Comparison of ENCODE assay signal across 1 cellular context in genomic region chr17:43393944-43394482, GRCh38.
A peak's percentile ranks its signal among the peaks of the same experiment; 100 is the strongest.
TF ChIP-seq lines count a peak whose summit lies in the region.

No MANE protein-coding gene starts in this region.

TF ChIP-seq in HEK293, 187 proteins besides CTCF, POLR2A, EP300 and RAD21 (continued from another document and continues in another):
- TF ChIP-seq SP7 (tag by site-specific recombination; IDR thresholded peaks at IDR 0.05): 0 out of 2 replicates have a peak, but pooled peaks have one; percentile 28
- TF ChIP-seq ZBTB44 (tag by site-specific recombination; IDR thresholded peaks at IDR 0.05): 0 out of 2 replicates have a peak, but pooled peaks have one; percentile 6
- TF ChIP-seq SALL2 (tag by site-specific recombination; IDR thresholded peaks at IDR 0.05; ENCODE audit: borderline replicate concordance): no peak
- TF ChIP-seq ZNF701 (tag by site-specific recombination; IDR thresholded peaks at IDR 0.05): no peak
- no peak for TF ChIP-seq ZNF747 (tag by site-specific recombination; IDR thresholded peaks at IDR 0.05)
- no peak for TF ChIP-seq ZNF223 (tag by site-specific recombination; IDR thresholded peaks at IDR 0.05)
- peak; percentile 62; the same call in 1 of the 2 replicates for TF ChIP-seq ZNF184 (tag by site-specific recombination; IDR thresholded peaks at IDR 0.05)
- no peak for TF ChIP-seq ZNF433 (tag by site-specific recombination; IDR thresholded peaks at IDR 0.05; ENCODE audit: low read depth)
- peak; percentile 77; the same call in 1 of the 2 replicates for TF ChIP-seq ZSCAN30 (tag by site-specific recombination; IDR thresholded peaks at IDR 0.05)
- no peak for TF ChIP-seq SCRT1 (tag by site-specific recombination; IDR thresholded peaks at IDR 0.05; ENCODE audit: borderline replicate concordance)
- TF ChIP-seq ZNF623 (tag by site-specific recombination; IDR thresholded peaks at IDR 0.05): no peak
- no peak for TF ChIP-seq ZNF18 (tag by site-specific recombination; IDR thresholded peaks at IDR 0.05)
- no peak for TF ChIP-seq ZNF510 (tag by site-specific recombination; IDR thresholded peaks at IDR 0.05; ENCODE audit: insufficient replicate concordance)
- TF ChIP-seq ZNF585B (tag by site-specific recombination; IDR thresholded peaks at IDR 0.05): no peak
- TF ChIP-seq ZNF621 (tag by site-specific recombination; IDR thresholded peaks at IDR 0.05): no peak
- TF ChIP-seq ZNF354C (tag by site-specific recombination; IDR thresholded peaks at IDR 0.05; ENCODE audit: borderline replicate concordance, low read depth): no peak
- no peak for TF ChIP-seq ZNF785 (tag by site-specific recombination; IDR thresholded peaks at IDR 0.05)
- no peak for TF ChIP-seq ZFP3 (tag by site-specific recombination; IDR thresholded peaks at IDR 0.05; ENCODE audit: low read depth)
- no peak for TF ChIP-seq ZNF791 (tag by site-specific recombination; IDR thresholded peaks at IDR 0.05)
- TF ChIP-seq ZNF473 (tag by site-specific recombination; IDR thresholded peaks at IDR 0.05): no peak
- no peak for TF ChIP-seq ZNF37A (tag by site-specific recombination; IDR thresholded peaks at IDR 0.05)
- TF ChIP-seq ZSCAN23 (tag by site-specific recombination; IDR thresholded peaks at IDR 0.05): no peak
- no peak for TF ChIP-seq ATF2 (tag by site-specific recombination; IDR thresholded peaks at IDR 0.05; ENCODE audit: low read depth)
- no peak for TF ChIP-seq GFI1B (tag by site-specific recombination; IDR thresholded peaks at IDR 0.05)
- TF ChIP-seq ELK4 (IDR thresholded peaks at IDR 0.05; ENCODE audit: borderline replicate concordance, low read depth, low read length): no peak
- TF ChIP-seq ZNF514 (tag by site-specific recombination; IDR thresholded peaks at IDR 0.05): no peak
- TF ChIP-seq ZFP69B (tag by site-specific recombination; IDR thresholded peaks at IDR 0.05): no peak
- TF ChIP-seq ZNF555 (tag by site-specific recombination; conservative IDR thresholded peaks at IDR 0.05): no peak
- no peak for TF ChIP-seq ZNF544 (tag by site-specific recombination; IDR thresholded peaks at IDR 0.05)
- peak; percentile 71; the same call in 1 of the 2 replicates for TF ChIP-seq ZNF561 (tag by site-specific recombination; IDR thresholded peaks at IDR 0.05; ENCODE audit: borderline replicate concordance)
- TF ChIP-seq ZNF132 (tag by site-specific recombination; IDR thresholded peaks at IDR 0.05; ENCODE audit: borderline replicate concordance): no peak
- peak; percentile 15; the same call in 1 of the 2 replicates for TF ChIP-seq ZNF341 (tag by site-specific recombination; IDR thresholded peaks at IDR 0.05; ENCODE audit: low read depth)
- no peak for TF ChIP-seq ZNF398 (tag by site-specific recombination; IDR thresholded peaks at IDR 0.05)
- TF ChIP-seq PRDM10 (tag by site-specific recombination; IDR thresholded peaks at IDR 0.05): peak; percentile 85
- TF ChIP-seq ZNF280C (tag by site-specific recombination; IDR thresholded peaks at IDR 0.05): no peak
- TF ChIP-seq ZNF23 (tag by site-specific recombination; IDR thresholded peaks at IDR 0.05; ENCODE audit: borderline replicate concordance): no peak
- no peak for TF ChIP-seq ZNF302 (tag by site-specific recombination; IDR thresholded peaks at IDR 0.05; ENCODE audit: low read depth)
- no peak for TF ChIP-seq BCL11A (tag by site-specific recombination; IDR thresholded peaks at IDR 0.05; ENCODE audit: low read depth)
- peak; percentile 72; the same call in 1 of the 2 replicates for TF ChIP-seq ZNF2 (tag by site-specific recombination; IDR thresholded peaks at IDR 0.05)
- no peak for TF ChIP-seq ZBTB49 (tag by site-specific recombination; IDR thresholded peaks at IDR 0.05; ENCODE audit: low read depth)
- no peak for TF ChIP-seq ZNF112 (tag by site-specific recombination; IDR thresholded peaks at IDR 0.05)
- TF ChIP-seq IKZF3 (tag by site-specific recombination; IDR thresholded peaks at IDR 0.05): no peak
- TF ChIP-seq ZNF335 (tag by site-specific recombination; conservative IDR thresholded peaks at IDR 0.05): peak; percentile 62
- TF ChIP-seq ZNF560 (tag by site-specific recombination; IDR thresholded peaks at IDR 0.05; ENCODE audit: borderline replicate concordance): no peak
- TF ChIP-seq ZNF426 (tag by site-specific recombination; IDR thresholded peaks at IDR 0.05): no peak
- no peak for TF ChIP-seq ZSCAN4 (tag by site-specific recombination; IDR thresholded peaks at IDR 0.05)
